Comparison of ENCODE assay signal across 26 cellular contexts in genomic region chrX:49992809-49993208, GRCh38.
"Had no signal": no experiment of that assay in that cellular context is flagged by ENCODE, and none has a peak within 500 bp of the region (broad histone marks: within the 10 kb centered on the region; RNA-seq: fewer than 3 reads in every experiment).

No MANE protein-coding gene starts in this region.

- H3K27ac ChIP-seq: brain microvascular endothelial cell, esophagus muscularis mucosa, foreskin keratinocyte, left lung, parathyroid adenoma, SK-N-MC, thyroid gland had no signal

- H3K4me1 Mint-ChIP-seq: activated naive CD4-positive, alpha-beta T cell treated with anti-CD3 and anti-CD28 coated beads, Interleukin-2, amount 10 ng/mL, durations not matched to agents 7 days and 5 days; naive thymus-derived CD4-positive, alpha-beta T cell had no signal

- H3K27me3 Mint-ChIP-seq: activated CD8-positive, alpha-beta T cell treated with anti-CD3 and anti-CD28 coated beads for 36 hours; activated naive CD4-positive, alpha-beta T cell treated with anti-CD3 and anti-CD28 coated beads, Interleukin-2, amount 10 ng/mL, durations not matched to agents 7 days and 5 days; activated naive CD8-positive, alpha-beta T cell treated with anti-CD3 and anti-CD28 coated beads, Interleukin-2, amount 50 U/mL, for 24 hours; naive thymus-derived CD4-positive, alpha-beta T cell had no signal

- H2AFZ ChIP-seq: parathyroid adenoma had no signal

- H3K4me3 ChIP-seq: esophagus muscularis mucosa, left lung, SK-N-MC, thyroid gland had no signal

- ATAC-seq: activated CD8-positive, alpha-beta T cell treated with anti-CD3 and anti-CD28 coated beads for 36 hours; activated naive CD8-positive, alpha-beta T cell treated with anti-CD3 and anti-CD28 coated beads, Interleukin-2, amount 50 U/mL, for 24 hours; foreskin keratinocyte; left lung; naive thymus-derived CD4-positive, alpha-beta T cell; WTC11 had no signal

- FAIRE-seq: kidney had no signal

- H3K36me3 ChIP-seq: brain microvascular endothelial cell, esophagus muscularis mucosa, left lung, thyroid gland had no signal

- H3K9me3 Mint-ChIP-seq: activated CD8-positive, alpha-beta T cell treated with anti-CD3 and anti-CD28 coated beads for 36 hours; activated naive CD4-positive, alpha-beta T cell treated with anti-CD3 and anti-CD28 coated beads, Interleukin-2, amount 10 ng/mL, durations not matched to agents 7 days and 5 days; activated naive CD8-positive, alpha-beta T cell treated with anti-CD3 and anti-CD28 coated beads, Interleukin-2, amount 50 U/mL, for 24 hours; activated T-cell treated with anti-CD3 and anti-CD28 coated beads, Interleukin-2, amount 50 U/mL, for 24 hours; activated T-helper 2 cell treated with anti-CD3 and anti-CD28 coated beads, Interferon-gamma antibody, Interleukin-2, Interleukin-4, amounts not matched to agents 10 μg/mL and 5 μg/mL and 100 μg/mL, durations not matched to agents 14 hours and 24 hours and 36 hours; T-helper 2 cell treated with Interferon-gamma antibody and Interleukin-4, amounts not matched to agents 5 μg/mL and 100 μg/mL, for 36 hours had no signal

- H3K9ac ChIP-seq: parathyroid adenoma had no signal

- H3K27me3 ChIP-seq: brain microvascular endothelial cell, esophagus muscularis mucosa, foreskin keratinocyte, left lung had no signal

- H3K9me3 ChIP-seq: esophagus muscularis mucosa, left lung, thyroid gland had no signal

- DNase-seq: activated CD4-positive, alpha-beta T cell treated with anti-CD3 and anti-CD28 coated beads for 4 hours; activated CD8-positive, alpha-beta T cell treated with anti-CD3 and anti-CD28 coated beads for 36 hours; activated naive CD4-positive, alpha-beta T cell treated with anti-CD3 and anti-CD28 coated beads, Interleukin-2, amount 10 ng/mL, durations not matched to agents 7 days and 5 days; activated naive CD8-positive, alpha-beta T cell treated with anti-CD3 and anti-CD28 coated beads, Interleukin-2, amount 50 U/mL, for 24 hours; activated T-cell treated with anti-CD3 and anti-CD28 coated beads, Interleukin-2, amount 50 U/mL, for 24 hours; anterior cingulate cortex; brain microvascular endothelial cell; cerebellar nuclear complex; cortex of kidney; effector CD4-positive, alpha-beta T cell; foreskin keratinocyte; kidney; left lung; mammary epithelial cell; naive thymus-derived CD4-positive, alpha-beta T cell; stimulated activated CD4-positive, alpha-beta T cell treated with anti-CD3 and anti-CD28 coated beads, Interleukin-12 subunit alpha, Interleukin-12 subunit beta, amount 100 ng/mL, for 4 hours; stimulated activated CD4-positive, alpha-beta T cell treated with anti-CD3 and anti-CD28 coated beads, Interleukin-1b, Interleukin-23, amount 100 ng/mL, for 48 hours; stimulated activated CD8-positive, alpha-beta memory T cell treated with anti-CD3 and anti-CD28 coated beads, Interleukin-4, amount 100 ng/mL, for 48 hours; stimulated activated naive CD4-positive, alpha-beta T cell treated with Interleukin-2 at 50 U/mL for 16 hours; thyroid gland had no signal

- H3K79me2 ChIP-seq: parathyroid adenoma had no signal

- H3K4me1 ChIP-seq: esophagus muscularis mucosa, left lung, parathyroid adenoma, thyroid gland had no signal

- H3K36me3 Mint-ChIP-seq: activated naive CD4-positive, alpha-beta T cell treated with anti-CD3 and anti-CD28 coated beads, Interleukin-2, amount 10 ng/mL, durations not matched to agents 7 days and 5 days; naive thymus-derived CD4-positive, alpha-beta T cell; WTC11 had no signal

- H3K4me3 Mint-ChIP-seq: activated CD8-positive, alpha-beta T cell treated with anti-CD3 and anti-CD28 coated beads for 36 hours; activated naive CD4-positive, alpha-beta T cell treated with anti-CD3 and anti-CD28 coated beads, Interleukin-2, amount 10 ng/mL, durations not matched to agents 7 days and 5 days; activated naive CD8-positive, alpha-beta T cell treated with anti-CD3 and anti-CD28 coated beads, Interleukin-2, amount 50 U/mL, for 24 hours; activated T-cell treated with anti-CD3 and anti-CD28 coated beads, Interleukin-2, amount 50 U/mL, for 24 hours; naive thymus-derived CD4-positive, alpha-beta T cell; T-helper 2 cell treated with Interferon-gamma antibody and Interleukin-4, amounts not matched to agents 5 μg/mL and 100 μg/mL, for 36 hours; WTC11 had no signal

- H3K27ac Mint-ChIP-seq: activated CD8-positive, alpha-beta T cell treated with anti-CD3 and anti-CD28 coated beads for 36 hours; activated naive CD4-positive, alpha-beta T cell treated with anti-CD3 and anti-CD28 coated beads, Interleukin-2, amount 10 ng/mL, durations not matched to agents 7 days and 5 days; activated naive CD8-positive, alpha-beta T cell treated with anti-CD3 and anti-CD28 coated beads, Interleukin-2, amount 50 U/mL, for 24 hours; activated T-cell treated with anti-CD3 and anti-CD28 coated beads, Interleukin-2, amount 50 U/mL, for 24 hours; activated T-helper 2 cell treated with anti-CD3 and anti-CD28 coated beads, Interferon-gamma antibody, Interleukin-2, Interleukin-4, amounts not matched to agents 10 μg/mL and 5 μg/mL and 100 μg/mL, durations not matched to agents 14 hours and 24 hours and 36 hours; naive thymus-derived CD4-positive, alpha-beta T cell; T-helper 2 cell treated with Interferon-gamma antibody and Interleukin-4, amounts not matched to agents 5 μg/mL and 100 μg/mL, for 36 hours; WTC11 had no signal
